33 cellular contexts compared by ENCODE assay signal in the genomic region with DNA sequence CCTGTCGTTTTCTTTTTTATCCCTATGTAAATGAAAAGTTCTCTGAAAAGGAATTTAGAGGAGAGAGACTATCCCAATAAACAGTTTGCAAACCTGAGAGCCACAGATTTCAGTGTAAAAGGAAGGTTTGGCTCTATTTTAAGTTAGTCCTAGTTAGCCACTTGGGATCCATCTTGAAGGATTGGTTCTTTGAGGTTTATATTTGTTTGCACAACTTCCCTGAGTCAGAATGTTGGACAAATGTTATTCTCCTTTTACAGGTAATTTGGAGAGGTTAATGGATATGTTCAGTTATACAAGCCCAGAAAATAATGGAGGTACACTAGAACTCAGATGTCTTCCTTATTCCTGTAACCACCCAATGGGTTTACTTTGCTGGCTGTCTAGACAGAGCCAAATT.
"Had no signal": no experiment of that assay in that cellular context is flagged by ENCODE, and none has a peak within 500 bp of the region (broad histone marks: within the 10 kb centered on the region; RNA-seq: fewer than 3 reads in every experiment).

No MANE protein-coding gene starts in this region.

- H3K4me3 ChIP-seq: adrenal gland, body of pancreas, esophagus muscularis mucosa, gastrocnemius medialis, heart left ventricle had no signal

- H3K27me3 ChIP-seq: adrenal gland, body of pancreas, foreskin keratinocyte, gastrocnemius medialis, heart left ventricle had no signal

- DNase-seq: activated CD4-positive, alpha-beta memory T cell treated with anti-CD3 and anti-CD28 coated beads for 36 hours; activated CD4-positive, alpha-beta T cell treated with anti-CD3 and anti-CD28 coated beads for 36 hours; activated CD4-positive, alpha-beta T cell treated with anti-CD3 and anti-CD28 coated beads, Interleukin-2, amount 10 ng/mL, durations not matched to agents 24 days and 14 days; activated CD4-positive, CD25-positive, alpha-beta regulatory T cell; activated CD4-positive, CD25-positive, alpha-beta regulatory T cell treated with anti-CD3 and anti-CD28 coated beads, Interleukin-2, amount 50 U/mL, for 72 hours; activated CD8-positive, alpha-beta memory T cell treated with anti-CD3 and anti-CD28 coated beads, Interleukin-2, amount 10 ng/mL, durations not matched to agents 7 days and 5 days; activated CD8-positive, alpha-beta memory T cell treated with anti-CD3 and anti-CD28 coated beads, Interleukin-2, amount 50 U/mL, for 4 hours; activated CD8-positive, alpha-beta T cell treated with anti-CD3 and anti-CD28 coated beads, Interleukin-2, amount 10 ng/mL, durations not matched to agents 7 days and 5 days; activated effector memory CD4-positive, alpha-beta T cell treated with anti-CD3 and anti-CD28 coated beads, Interleukin-2, amount 50 U/mL, for 16 hours; activated naive CD4-positive, alpha-beta T cell treated with anti-CD3 and anti-CD28 coated beads for 36 hours; activated naive CD8-positive, alpha-beta T cell treated with anti-CD3 and anti-CD28 coated beads for 36 hours; activated naive CD8-positive, alpha-beta T cell treated with anti-CD3 and anti-CD28 coated beads, Interleukin-2, amount 50 U/mL, for 24 hours; activated T-cell treated with anti-CD3 and anti-CD28 coated beads, Interleukin-2, amount 50 U/mL, for 1 hour; activated T-cell treated with anti-CD3 and anti-CD28 coated beads, Interleukin-2, amount 50 U/mL, for 48 hours; adrenal gland; amygdala; aorta; body of pancreas; caudate nucleus; cortex of kidney; dermis blood vessel endothelial cell; effector CD4-positive, alpha-beta T cell; effector memory CD8-positive, alpha-beta T cell; erythroblast; foreskin keratinocyte; gastrocnemius medialis; glutamatergic neuron; heart left ventricle; T-helper 2 cell had no signal

- H3K9me3 Mint-ChIP-seq: activated CD4-positive, alpha-beta memory T cell treated with anti-CD3 and anti-CD28 coated beads for 36 hours; activated CD4-positive, alpha-beta T cell treated with anti-CD3 and anti-CD28 coated beads, Interleukin-2, amount 10 ng/mL, durations not matched to agents 24 days and 14 days; activated naive CD4-positive, alpha-beta T cell treated with anti-CD3 and anti-CD28 coated beads for 36 hours; activated naive CD4-positive, alpha-beta T cell treated with anti-CD3 and anti-CD28 coated beads, Interleukin-2, amount 50 U/mL, for 24 hours; activated naive CD8-positive, alpha-beta T cell treated with anti-CD3 and anti-CD28 coated beads for 36 hours; activated naive CD8-positive, alpha-beta T cell treated with anti-CD3 and anti-CD28 coated beads, Interleukin-2, amount 50 U/mL, for 24 hours; activated T-helper 1 cell treated with anti-CD3 and anti-CD28 coated beads, Interleukin-12 subunit alpha, Interleukin-12 subunit beta, Interleukin-2, Interleukin-4 antibody, amounts not matched to agents 30 ng/mL and 10 ng/mL and 1 ng/mL, durations not matched to agents 14 hours and 24 hours and 36 hours; activated T-helper 2 cell treated with anti-CD3 and anti-CD28 coated beads, Interferon-gamma antibody, Interleukin-2, Interleukin-4, amounts not matched to agents 10 μg/mL and 5 μg/mL and 100 μg/mL, durations not matched to agents 14 hours and 24 hours and 36 hours; effector memory CD8-positive, alpha-beta T cell had no signal

- H3K36me3 Mint-ChIP-seq: activated naive CD4-positive, alpha-beta T cell treated with anti-CD3 and anti-CD28 coated beads, Interleukin-2, amount 50 U/mL, for 24 hours had no signal

- H3K9me3 ChIP-seq: adrenal gland, body of pancreas, esophagus muscularis mucosa, gastrocnemius medialis, heart left ventricle had no signal

- H3K4me3 Mint-ChIP-seq: activated CD4-positive, alpha-beta memory T cell treated with anti-CD3 and anti-CD28 coated beads for 36 hours; activated CD4-positive, alpha-beta T cell treated with anti-CD3 and anti-CD28 coated beads for 36 hours; activated CD4-positive, alpha-beta T cell treated with anti-CD3 and anti-CD28 coated beads, Interleukin-2, amount 10 ng/mL, durations not matched to agents 24 days and 14 days; activated CD8-positive, alpha-beta memory T cell treated with anti-CD3 and anti-CD28 coated beads, Interleukin-2, amount 10 ng/mL, durations not matched to agents 7 days and 5 days; activated CD8-positive, alpha-beta T cell treated with anti-CD3 and anti-CD28 coated beads, Interleukin-2, amount 10 ng/mL, durations not matched to agents 7 days and 5 days; activated naive CD4-positive, alpha-beta T cell treated with anti-CD3 and anti-CD28 coated beads for 36 hours; activated naive CD4-positive, alpha-beta T cell treated with anti-CD3 and anti-CD28 coated beads, Interleukin-2, amount 50 U/mL, for 24 hours; activated naive CD8-positive, alpha-beta T cell treated with anti-CD3 and anti-CD28 coated beads for 36 hours; activated naive CD8-positive, alpha-beta T cell treated with anti-CD3 and anti-CD28 coated beads, Interleukin-2, amount 50 U/mL, for 24 hours; activated T-helper 1 cell treated with anti-CD3 and anti-CD28 coated beads, Interleukin-12 subunit alpha, Interleukin-12 subunit beta, Interleukin-2, Interleukin-4 antibody, amounts not matched to agents 30 ng/mL and 10 ng/mL and 1 ng/mL, durations not matched to agents 14 hours and 24 hours and 36 hours; effector memory CD8-positive, alpha-beta T cell had no signal

- H3K36me3 ChIP-seq: adrenal gland, esophagus muscularis mucosa, gastrocnemius medialis, heart left ventricle had no signal

- H3K27me3 Mint-ChIP-seq: activated CD4-positive, alpha-beta memory T cell treated with anti-CD3 and anti-CD28 coated beads for 36 hours; activated CD4-positive, alpha-beta T cell treated with anti-CD3 and anti-CD28 coated beads for 36 hours; activated CD8-positive, alpha-beta memory T cell treated with anti-CD3 and anti-CD28 coated beads, Interleukin-2, amount 10 ng/mL, durations not matched to agents 7 days and 5 days; activated naive CD4-positive, alpha-beta T cell treated with anti-CD3 and anti-CD28 coated beads, Interleukin-2, amount 50 U/mL, for 24 hours; activated naive CD8-positive, alpha-beta T cell treated with anti-CD3 and anti-CD28 coated beads for 36 hours; activated naive CD8-positive, alpha-beta T cell treated with anti-CD3 and anti-CD28 coated beads, Interleukin-2, amount 50 U/mL, for 24 hours; effector memory CD8-positive, alpha-beta T cell had no signal

- ATAC-seq: activated CD4-positive, alpha-beta T cell treated with anti-CD3 and anti-CD28 coated beads for 36 hours; activated CD8-positive, alpha-beta memory T cell treated with anti-CD3 and anti-CD28 coated beads, Interleukin-2, amount 10 ng/mL, durations not matched to agents 7 days and 5 days; activated CD8-positive, alpha-beta T cell treated with anti-CD3 and anti-CD28 coated beads, Interleukin-2, amount 10 ng/mL, durations not matched to agents 7 days and 5 days; activated naive CD8-positive, alpha-beta T cell treated with anti-CD3 and anti-CD28 coated beads, Interleukin-2, amount 50 U/mL, for 24 hours; body of pancreas; effector memory CD8-positive, alpha-beta T cell; foreskin keratinocyte; gastrocnemius medialis; heart left ventricle had no signal

- H3K27ac ChIP-seq: adrenal gland, body of pancreas, esophagus muscularis mucosa, foreskin keratinocyte, gastrocnemius medialis, heart left ventricle had no signal

- H3K27ac Mint-ChIP-seq: activated CD4-positive, alpha-beta memory T cell treated with anti-CD3 and anti-CD28 coated beads for 36 hours; activated CD4-positive, alpha-beta T cell treated with anti-CD3 and anti-CD28 coated beads for 36 hours; activated CD4-positive, alpha-beta T cell treated with anti-CD3 and anti-CD28 coated beads, Interleukin-2, amount 10 ng/mL, durations not matched to agents 24 days and 14 days; activated CD8-positive, alpha-beta memory T cell treated with anti-CD3 and anti-CD28 coated beads, Interleukin-2, amount 10 ng/mL, durations not matched to agents 7 days and 5 days; activated CD8-positive, alpha-beta T cell treated with anti-CD3 and anti-CD28 coated beads, Interleukin-2, amount 10 ng/mL, durations not matched to agents 7 days and 5 days; activated naive CD4-positive, alpha-beta T cell treated with anti-CD3 and anti-CD28 coated beads for 36 hours; activated naive CD4-positive, alpha-beta T cell treated with anti-CD3 and anti-CD28 coated beads, Interleukin-2, amount 50 U/mL, for 24 hours; activated naive CD8-positive, alpha-beta T cell treated with anti-CD3 and anti-CD28 coated beads for 36 hours; activated naive CD8-positive, alpha-beta T cell treated with anti-CD3 and anti-CD28 coated beads, Interleukin-2, amount 50 U/mL, for 24 hours; activated T-helper 1 cell treated with anti-CD3 and anti-CD28 coated beads, Interleukin-12 subunit alpha, Interleukin-12 subunit beta, Interleukin-2, Interleukin-4 antibody, amounts not matched to agents 30 ng/mL and 10 ng/mL and 1 ng/mL, durations not matched to agents 14 hours and 24 hours and 36 hours; activated T-helper 2 cell treated with anti-CD3 and anti-CD28 coated beads, Interferon-gamma antibody, Interleukin-2, Interleukin-4, amounts not matched to agents 10 μg/mL and 5 μg/mL and 100 μg/mL, durations not matched to agents 14 hours and 24 hours and 36 hours; effector memory CD8-positive, alpha-beta T cell had no signal
